ENCODE assay signal across 8 cellular contexts in the genomic region with DNA sequence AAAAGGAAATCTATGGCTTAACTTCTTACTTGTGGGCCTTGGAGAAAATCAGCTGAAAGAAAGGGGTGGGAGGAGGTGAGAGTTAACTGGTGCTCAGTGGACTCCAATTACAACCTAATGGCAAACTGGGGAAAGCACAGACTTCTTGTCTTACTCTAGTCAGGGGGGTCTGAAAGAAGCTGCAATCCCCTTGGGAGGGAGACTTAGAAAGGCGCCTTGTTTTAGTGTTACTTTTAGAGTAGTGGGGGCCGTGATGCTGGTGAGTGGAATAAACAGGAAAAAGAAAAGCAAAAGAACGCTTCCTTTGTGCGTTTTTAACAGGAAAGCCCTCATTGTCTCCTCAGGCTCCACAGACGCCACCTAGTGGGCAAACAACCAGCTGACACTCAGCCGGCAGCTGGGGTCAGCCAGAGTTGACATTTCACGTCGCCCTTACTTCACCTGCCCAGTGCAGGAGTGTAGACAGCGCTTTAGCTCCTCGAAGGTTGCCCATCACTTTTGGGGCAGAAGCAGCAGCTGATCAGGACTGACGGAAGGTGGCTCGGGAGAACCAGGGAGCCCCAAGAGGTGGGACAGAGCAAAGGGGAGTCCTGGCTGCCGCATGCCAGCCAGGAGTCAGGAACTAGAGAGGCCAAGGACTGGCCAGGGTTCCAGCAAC. TPM values are rescaled to one million over a fixed set of nuclear protein-coding genes. Genes with fewer than 3 reads are reported as not detected.
A peak's percentile ranks its signal among the peaks of the same experiment; 100 is the strongest.
DNase-seq lines count a peak whose midpoint lies in the region; ATAC-seq and TF ChIP-seq lines count a peak whose summit lies in the region.

No MANE protein-coding gene starts in this region.

- H3K9ac ChIP-seq in BLaER1 treated with 17β-estradiol and CSF1 and Interleukin-3, amounts not matched to agents 10 nM and 100 nM = peak overlapping the region in 10 of 11 experiments; percentile 45 to 70 (median 56); a peak in 16 of 22 replicates
- peak overlapping the region; percentile 62 for H3K9ac ChIP-seq in endodermal cell (ENCODE audit: extremely low read depth, low read length, poor library complexity, severe bottlenecking)

- peak overlapping the region; percentile 43 for H3K4me3 Mint-ChIP-seq in endodermal cell

- ATAC-seq in GM19035 (IDR thresholded peaks at IDR 0.05; ENCODE audit: unreplicated experiment) (peak; percentile 94), HG03439 (IDR thresholded peaks at IDR 0.05; ENCODE audit: unreplicated experiment) (peak; percentile 85)

- peak; percentile 98 for TF ChIP-seq CTCF in endodermal cell (conservative IDR thresholded peaks at IDR 0.05)

- no peaks in the 10 kb centered on the region for H3K27me3 ChIP-seq in BLaER1 treated with 17β-estradiol and CSF1 and Interleukin-3, amounts not matched to agents 10 nM and 100 nM
- H3K27me3 ChIP-seq in endodermal cell (ENCODE audit: control insufficient read depth, insufficient read depth, low read length, poor library complexity, severe bottlenecking) = no peaks in the 10 kb centered on the region

- DNase-seq in NCI-H82 treated with DMSO at 0.1 percent for 48 hours (lab: John Stamatoyannopoulos, UW; ENCODE audit: unreplicated experiment) (peak; percentile 56), endodermal cell (peak; percentile 94), middle frontal gyrus (ENCODE audit: extremely low spot score, low spot score) (peak; percentile 38)
- DNase-seq in activated CD8-positive, alpha-beta memory T cell treated with anti-CD3 and anti-CD28 coated beads for 4 hours (ENCODE audit: low read depth in 2 of 2) = peak; percentile 45 to 53
- peak; percentile 61 to 72 for DNase-seq in stimulated activated CD8-positive, alpha-beta memory T cell treated with anti-CD3 and anti-CD28 coated beads, Interleukin-2, amount 100 ng/mL, for 48 hours (ENCODE audit: low read depth in 2 of 2)

- peak overlapping the region; percentile 96 for H3K27ac Mint-ChIP-seq in endodermal cell

- peak overlapping the region in 9 of 11 experiments; percentile 22 to 74 (median 64); a peak in 15 of 22 replicates for H3K27ac ChIP-seq in BLaER1 treated with 17β-estradiol and CSF1 and Interleukin-3, amounts not matched to agents 10 nM and 100 nM
- peak overlapping the region; percentile 3 for H3K27ac ChIP-seq in endodermal cell (ENCODE audit: low read depth, low read length)

- WGBS in endodermal cell (ENCODE audit: insufficient coverage in 1 of 2, insufficient read length in 1 of 2), 2 experiments = 22 to 24% methylated on average over 8 to 13 of the region's 13 CpGs

- no peaks in the 10 kb centered on the region for H3K9me3 Mint-ChIP-seq in endodermal cell

- H3K36me3 ChIP-seq in BLaER1 treated with 17β-estradiol and CSF1 and Interleukin-3, amounts not matched to agents 10 nM and 100 nM = no peaks in the 10 kb centered on the region
- H3K36me3 ChIP-seq in endodermal cell (ENCODE audit: control insufficient read depth, insufficient read depth, low read length) = no peaks in the 10 kb centered on the region

- H3K9me3 ChIP-seq in BLaER1 treated with 17β-estradiol and CSF1 and Interleukin-3, amounts not matched to agents 10 nM and 100 nM (replicated peaks in 1 of 11) = no peaks in the 10 kb centered on the region
- H3K9me3 ChIP-seq in endodermal cell (ENCODE audit: control insufficient read depth, low read length) = no peaks in the 10 kb centered on the region

- H3K4me1 Mint-ChIP-seq in endodermal cell = peaks cover 8% of the 10 kb centered on the region

- H4K20me1 ChIP-seq in BLaER1 treated with 17β-estradiol and CSF1 and Interleukin-3, amounts not matched to agents 10 nM and 100 nM = no peaks in the 10 kb centered on the region

- H3K4me1 ChIP-seq in BLaER1 treated with 17β-estradiol and CSF1 and Interleukin-3, amounts not matched to agents 10 nM and 100 nM = peaks cover 0 to 13% (median 6%) of the 10 kb centered on the region in 10 experiments; a peak in 7 of 20 replicates
- H3K4me1 ChIP-seq in endodermal cell (ENCODE audit: control insufficient read depth, insufficient read depth, low read length) = no peaks in the 10 kb centered on the region

- no peaks in the 10 kb centered on the region for H3K27me3 Mint-ChIP-seq in endodermal cell (ENCODE audit: insufficient read depth)

- H3K4me2 ChIP-seq in BLaER1 treated with 17β-estradiol and CSF1 and Interleukin-3, amounts not matched to agents 10 nM and 100 nM = peak overlapping the region; percentile 47 to 84 (median 71)

- H3K4me3 ChIP-seq in BLaER1 treated with 17β-estradiol and CSF1 and Interleukin-3, amounts not matched to agents 10 nM and 100 nM = peak overlapping the region in 2 of 10 experiments; percentile 11 to 41; a peak in 3 of 20 replicates
- peak overlapping the region; percentile 70 for H3K4me3 ChIP-seq in endodermal cell (ENCODE audit: low read length)

- H3K36me3 Mint-ChIP-seq in endodermal cell (ENCODE audit: low read depth) = no peaks in the 10 kb centered on the region

RNA-seq across cellular contexts. Expression of gene GORASP2, which starts 55.9 kb away (rescaled TPM):
- 100 to 1,000 TPM in 1 of 2 donors, 10 to 100 TPM in 1; 90.9 to 104 TPM for total RNA-seq in endodermal cell
- 75.2 TPM for polyA plus RNA-seq in endodermal cell (2013, experiment 1 of 2)
- 72.3 TPM for polyA plus RNA-seq in endodermal cell (2013, experiment 2 of 2)

RNA-seq across cellular contexts. Expression of gene GAD1, which starts 56.5 kb away (rescaled TPM):
- total RNA-seq in endodermal cell = 10 to 100 TPM; 12.8 to 26.3 TPM
- 20.6 TPM for polyA plus RNA-seq in endodermal cell (2013, experiment 1 of 2)
- 21.4 TPM for polyA plus RNA-seq in endodermal cell (2013, experiment 2 of 2)

Comparison
In these comparisons a context has a peak if more than half of its experiments do, and no peak if none do; other contexts are left out.
1. DNase-seq: peak in every context shown above with its lines; median percentile 94 in endodermal cell; 66 in stimulated activated CD8-positive, alpha-beta memory T cell treated with anti-CD3 and anti-CD28 coated beads, Interleukin-2, amount 100 ng/mL, for 48 hours; 56 in NCI-H82 treated with DMSO at 0.1 percent for 48 hours; 49 in activated CD8-positive, alpha-beta memory T cell treated with anti-CD3 and anti-CD28 coated beads for 4 hours; 38 in middle frontal gyrus.